1 cellular context compared by ENCODE assay signal in genomic region chr2:230408244-230408842, GRCh38.
TF ChIP-seq lines count a peak whose summit lies in the region.

No MANE protein-coding gene starts in this region.

TF ChIP-seq in WTC11, 78 proteins besides CTCF, POLR2A, EP300 and RAD21 (continued from another document):
- TF ChIP-seq, protein P1, sequence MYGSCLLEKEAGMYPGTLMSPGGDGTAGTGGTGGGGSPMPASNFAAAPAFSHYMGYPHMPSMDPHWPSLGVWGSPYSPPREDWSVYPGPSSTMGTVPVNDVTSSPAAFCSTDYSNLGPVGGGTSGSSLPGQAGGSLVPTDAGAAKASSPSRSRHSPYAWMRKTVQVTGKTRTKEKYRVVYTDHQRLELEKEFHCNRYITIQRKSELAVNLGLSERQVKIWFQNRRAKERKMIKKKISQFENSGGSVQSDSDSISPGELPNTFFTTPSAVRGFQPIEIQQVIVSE (CRISPR knock-in tag; IDR thresholded peaks at IDR 0.05; ENCODE audit: borderline replicate concordance), result no peak
- no peak for TF ChIP-seq CREM (CRISPR knock-in tag; IDR thresholded peaks at IDR 0.05)
- TF ChIP-seq JUN (CRISPR knock-in tag; IDR thresholded peaks at IDR 0.05), result no peak
- TF ChIP-seq KAT7 (CRISPR knock-in tag; IDR thresholded peaks at IDR 0.05; ENCODE audit: borderline replicate concordance), result no peak
- no peak for TF ChIP-seq TCF7 (CRISPR knock-in tag; IDR thresholded peaks at IDR 0.05; ENCODE audit: low read depth)
